In genomic region chr11:44605068-44605708, GRCh38 we compare ENCODE assay signal across 1 cellular context.
TF ChIP-seq lines count a peak whose summit lies in the region.

No MANE protein-coding gene starts in this region.

TF ChIP-seq in K562, 482 proteins besides CTCF, POLR2A, EP300 and RAD21:
- TF ChIP-seq U2AF1 (optimal IDR thresholded peaks at IDR 0.05; ENCODE audit: low read depth, low read length) (no peak), YBX1 (IDR thresholded peaks at IDR 0.05) (no peak), TGIF2 (CRISPR knock-in tag; IDR thresholded peaks at IDR 0.05) (no peak), ZNF778 (CRISPR knock-in tag; IDR thresholded peaks at IDR 0.05) (no peak), KLF6 (CRISPR knock-in tag; IDR thresholded peaks at IDR 0.05; ENCODE audit: borderline replicate concordance) (no peak), PRDM10 (IDR thresholded peaks at IDR 0.05; ENCODE audit: partially characterized antibody) (peak; percentile 84), HDGF (IDR thresholded peaks at IDR 0.05) (no peak)
- TF ChIP-seq, protein P1, sequence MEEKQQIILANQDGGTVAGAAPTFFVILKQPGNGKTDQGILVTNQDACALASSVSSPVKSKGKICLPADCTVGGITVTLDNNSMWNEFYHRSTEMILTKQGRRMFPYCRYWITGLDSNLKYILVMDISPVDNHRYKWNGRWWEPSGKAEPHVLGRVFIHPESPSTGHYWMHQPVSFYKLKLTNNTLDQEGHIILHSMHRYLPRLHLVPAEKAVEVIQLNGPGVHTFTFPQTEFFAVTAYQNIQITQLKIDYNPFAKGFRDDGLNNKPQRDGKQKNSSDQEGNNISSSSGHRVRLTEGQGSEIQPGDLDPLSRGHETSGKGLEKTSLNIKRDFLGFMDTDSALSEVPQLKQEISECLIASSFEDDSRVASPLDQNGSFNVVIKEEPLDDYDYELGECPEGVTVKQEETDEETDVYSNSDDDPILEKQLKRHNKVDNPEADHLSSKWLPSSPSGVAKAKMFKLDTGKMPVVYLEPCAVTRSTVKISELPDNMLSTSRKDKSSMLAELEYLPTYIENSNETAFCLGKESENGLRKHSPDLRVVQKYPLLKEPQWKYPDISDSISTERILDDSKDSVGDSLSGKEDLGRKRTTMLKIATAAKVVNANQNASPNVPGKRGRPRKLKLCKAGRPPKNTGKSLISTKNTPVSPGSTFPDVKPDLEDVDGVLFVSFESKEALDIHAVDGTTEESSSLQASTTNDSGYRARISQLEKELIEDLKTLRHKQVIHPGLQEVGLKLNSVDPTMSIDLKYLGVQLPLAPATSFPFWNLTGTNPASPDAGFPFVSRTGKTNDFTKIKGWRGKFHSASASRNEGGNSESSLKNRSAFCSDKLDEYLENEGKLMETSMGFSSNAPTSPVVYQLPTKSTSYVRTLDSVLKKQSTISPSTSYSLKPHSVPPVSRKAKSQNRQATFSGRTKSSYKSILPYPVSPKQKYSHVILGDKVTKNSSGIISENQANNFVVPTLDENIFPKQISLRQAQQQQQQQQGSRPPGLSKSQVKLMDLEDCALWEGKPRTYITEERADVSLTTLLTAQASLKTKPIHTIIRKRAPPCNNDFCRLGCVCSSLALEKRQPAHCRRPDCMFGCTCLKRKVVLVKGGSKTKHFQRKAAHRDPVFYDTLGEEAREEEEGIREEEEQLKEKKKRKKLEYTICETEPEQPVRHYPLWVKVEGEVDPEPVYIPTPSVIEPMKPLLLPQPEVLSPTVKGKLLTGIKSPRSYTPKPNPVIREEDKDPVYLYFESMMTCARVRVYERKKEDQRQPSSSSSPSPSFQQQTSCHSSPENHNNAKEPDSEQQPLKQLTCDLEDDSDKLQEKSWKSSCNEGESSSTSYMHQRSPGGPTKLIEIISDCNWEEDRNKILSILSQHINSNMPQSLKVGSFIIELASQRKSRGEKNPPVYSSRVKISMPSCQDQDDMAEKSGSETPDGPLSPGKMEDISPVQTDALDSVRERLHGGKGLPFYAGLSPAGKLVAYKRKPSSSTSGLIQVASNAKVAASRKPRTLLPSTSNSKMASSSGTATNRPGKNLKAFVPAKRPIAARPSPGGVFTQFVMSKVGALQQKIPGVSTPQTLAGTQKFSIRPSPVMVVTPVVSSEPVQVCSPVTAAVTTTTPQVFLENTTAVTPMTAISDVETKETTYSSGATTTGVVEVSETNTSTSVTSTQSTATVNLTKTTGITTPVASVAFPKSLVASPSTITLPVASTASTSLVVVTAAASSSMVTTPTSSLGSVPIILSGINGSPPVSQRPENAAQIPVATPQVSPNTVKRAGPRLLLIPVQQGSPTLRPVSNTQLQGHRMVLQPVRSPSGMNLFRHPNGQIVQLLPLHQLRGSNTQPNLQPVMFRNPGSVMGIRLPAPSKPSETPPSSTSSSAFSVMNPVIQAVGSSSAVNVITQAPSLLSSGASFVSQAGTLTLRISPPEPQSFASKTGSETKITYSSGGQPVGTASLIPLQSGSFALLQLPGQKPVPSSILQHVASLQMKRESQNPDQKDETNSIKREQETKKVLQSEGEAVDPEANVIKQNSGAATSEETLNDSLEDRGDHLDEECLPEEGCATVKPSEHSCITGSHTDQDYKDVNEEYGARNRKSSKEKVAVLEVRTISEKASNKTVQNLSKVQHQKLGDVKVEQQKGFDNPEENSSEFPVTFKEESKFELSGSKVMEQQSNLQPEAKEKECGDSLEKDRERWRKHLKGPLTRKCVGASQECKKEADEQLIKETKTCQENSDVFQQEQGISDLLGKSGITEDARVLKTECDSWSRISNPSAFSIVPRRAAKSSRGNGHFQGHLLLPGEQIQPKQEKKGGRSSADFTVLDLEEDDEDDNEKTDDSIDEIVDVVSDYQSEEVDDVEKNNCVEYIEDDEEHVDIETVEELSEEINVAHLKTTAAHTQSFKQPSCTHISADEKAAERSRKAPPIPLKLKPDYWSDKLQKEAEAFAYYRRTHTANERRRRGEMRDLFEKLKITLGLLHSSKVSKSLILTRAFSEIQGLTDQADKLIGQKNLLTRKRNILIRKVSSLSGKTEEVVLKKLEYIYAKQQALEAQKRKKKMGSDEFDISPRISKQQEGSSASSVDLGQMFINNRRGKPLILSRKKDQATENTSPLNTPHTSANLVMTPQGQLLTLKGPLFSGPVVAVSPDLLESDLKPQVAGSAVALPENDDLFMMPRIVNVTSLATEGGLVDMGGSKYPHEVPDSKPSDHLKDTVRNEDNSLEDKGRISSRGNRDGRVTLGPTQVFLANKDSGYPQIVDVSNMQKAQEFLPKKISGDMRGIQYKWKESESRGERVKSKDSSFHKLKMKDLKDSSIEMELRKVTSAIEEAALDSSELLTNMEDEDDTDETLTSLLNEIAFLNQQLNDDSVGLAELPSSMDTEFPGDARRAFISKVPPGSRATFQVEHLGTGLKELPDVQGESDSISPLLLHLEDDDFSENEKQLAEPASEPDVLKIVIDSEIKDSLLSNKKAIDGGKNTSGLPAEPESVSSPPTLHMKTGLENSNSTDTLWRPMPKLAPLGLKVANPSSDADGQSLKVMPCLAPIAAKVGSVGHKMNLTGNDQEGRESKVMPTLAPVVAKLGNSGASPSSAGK (IDR thresholded peaks at IDR 0.05), result no peak
